17 cellular contexts compared by ENCODE assay signal in the genomic region with DNA sequence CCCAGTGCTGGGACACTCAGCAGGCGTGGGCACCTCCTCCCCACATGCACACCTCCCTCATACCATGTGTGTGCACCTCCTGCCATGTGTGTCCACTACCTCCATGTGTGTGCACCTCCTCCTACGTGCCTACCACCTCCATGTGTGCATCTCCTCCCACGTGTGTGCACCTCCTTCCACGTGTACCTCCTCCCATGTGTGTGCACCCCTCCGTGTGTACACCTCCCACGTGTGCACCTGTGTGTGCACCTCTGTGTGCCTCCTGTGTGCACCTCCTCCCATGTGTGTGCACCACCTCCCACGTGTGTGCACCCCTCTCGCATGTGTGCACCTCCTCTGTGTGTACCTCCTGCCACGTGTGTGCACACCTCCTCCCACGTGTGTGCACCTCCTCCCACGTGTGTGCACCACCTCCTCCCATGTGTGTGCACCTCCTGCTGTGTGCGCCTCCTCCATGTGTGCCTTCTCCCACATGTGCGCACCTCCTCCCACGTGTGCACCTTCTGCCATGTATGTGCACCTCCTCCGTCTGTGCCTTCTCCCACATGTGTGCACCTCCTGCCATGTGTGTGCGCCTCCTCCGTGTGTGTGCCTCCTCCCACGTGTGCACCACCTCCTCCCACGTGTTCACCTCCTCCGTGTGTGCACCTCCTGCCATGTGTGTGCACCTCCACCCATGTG. TPM values are rescaled to one million over a fixed set of nuclear protein-coding genes. Genes with fewer than 3 reads are reported as not detected.
DNase-seq lines count a peak whose midpoint lies in the region; ATAC-seq, FAIRE-seq and TF ChIP-seq lines count a peak whose summit lies in the region.
"Had no signal": no experiment of that assay in that cellular context is flagged by ENCODE, and none has a peak within 500 bp of the region (broad histone marks: within the 10 kb centered on the region; RNA-seq: fewer than 3 reads in every experiment).

No MANE protein-coding gene starts in this region.

- H3K27me3 ChIP-seq in Peyer's patch = no peaks in the 10 kb centered on the region

- FAIRE-seq in GM12891 (lab: Jason Lieb, UNC) = no peak
- no peak for FAIRE-seq in kidney (lab: Jason Lieb, UNC)
- FAIRE-seq: D721Med, keratinocyte had no signal

- DNase-seq in GM12891 (ENCODE audit: insufficient read length, low spot score) (no peak), Peyer's patch (peak in 2 of 3 donors; percentile 19 to 36), kidney (peak; percentile 60), NCI-H526 (lab: John Stamatoyannopoulos, UW) (no peak)
- no peak for DNase-seq in stimulated activated effector memory CD8-positive, alpha-beta T cell treated with anti-CD3 and anti-CD28 coated beads, Interleukin-12 subunit alpha, Interleukin-12 subunit beta, amount 100 ng/mL, for 72 hours (ENCODE audit: low spot score in 2 of 2)
- DNase-seq: activated CD4-positive, alpha-beta memory T cell treated with anti-CD3 and anti-CD28 coated beads, Interleukin-2, amount 10 ng/mL, durations not matched to agents 7 days and 5 days; AML-193; endodermal cell; GDM1; midbrain; NCI-H1436 treated with DMSO at 0.1 percent for 48 hours; NCI-H2227 treated with DMSO at 0.1 percent for 48 hours had no signal

- ATAC-seq in stimulated activated effector memory CD8-positive, alpha-beta T cell treated with anti-CD3 and anti-CD28 coated beads, Interleukin-12 subunit alpha, Interleukin-12 subunit beta, amount 100 ng/mL, for 72 hours = no peak
- ATAC-seq in GM18498 (IDR thresholded peaks at IDR 0.05; ENCODE audit: unreplicated experiment) (no peak), HG02885 (IDR thresholded peaks at IDR 0.05; ENCODE audit: poor library complexity, unreplicated experiment) (no peak)

- peaks cover 85% of the 10 kb centered on the region for H3K36me3 Mint-ChIP-seq in stimulated activated effector memory CD8-positive, alpha-beta T cell treated with anti-CD3 and anti-CD28 coated beads, Interleukin-12 subunit alpha, Interleukin-12 subunit beta, amount 100 ng/mL, for 72 hours

- no peak overlapping the region for H3K4me3 Mint-ChIP-seq in stimulated activated effector memory CD8-positive, alpha-beta T cell treated with anti-CD3 and anti-CD28 coated beads, Interleukin-12 subunit alpha, Interleukin-12 subunit beta, amount 100 ng/mL, for 72 hours
- H3K4me3 Mint-ChIP-seq: activated CD4-positive, alpha-beta memory T cell treated with anti-CD3 and anti-CD28 coated beads, Interleukin-2, amount 10 ng/mL, durations not matched to agents 7 days and 5 days; endodermal cell had no signal

- peaks cover 0 to 20% (median 0%) of the 10 kb centered on the region in 3 donors for H3K36me3 ChIP-seq in Peyer's patch
- H3K36me3 ChIP-seq in kidney (ENCODE audit: control insufficient read depth in 1 of 2, insufficient read depth in 2 of 2, low read length in 2 of 2) = no peaks in the 10 kb centered on the region

- H3K9ac ChIP-seq in kidney (ENCODE audit: low read length in 2 of 2) = no peak overlapping the region

- H3K27ac ChIP-seq in Peyer's patch (no peak overlapping the region), kidney (ENCODE audit: low read depth in 2 of 2, low read length in 2 of 2) (no peak overlapping the region)

- no peaks in the 10 kb centered on the region for H3K9me3 Mint-ChIP-seq in stimulated activated effector memory CD8-positive, alpha-beta T cell treated with anti-CD3 and anti-CD28 coated beads, Interleukin-12 subunit alpha, Interleukin-12 subunit beta, amount 100 ng/mL, for 72 hours
- H3K9me3 Mint-ChIP-seq: activated CD4-positive, alpha-beta memory T cell treated with anti-CD3 and anti-CD28 coated beads, Interleukin-2, amount 10 ng/mL, durations not matched to agents 7 days and 5 days; endodermal cell had no signal

- peaks cover 29% of the 10 kb centered on the region for H3K4me1 Mint-ChIP-seq in stimulated activated effector memory CD8-positive, alpha-beta T cell treated with anti-CD3 and anti-CD28 coated beads, Interleukin-12 subunit alpha, Interleukin-12 subunit beta, amount 100 ng/mL, for 72 hours
- H3K4me1 Mint-ChIP-seq: activated CD4-positive, alpha-beta memory T cell treated with anti-CD3 and anti-CD28 coated beads, Interleukin-2, amount 10 ng/mL, durations not matched to agents 7 days and 5 days; endodermal cell had no signal

- intact Hi-C loops in kidney (cut with DNase I) = no loop called here

- peak overlapping the region; percentile 88 for H3K27ac Mint-ChIP-seq in stimulated activated effector memory CD8-positive, alpha-beta T cell treated with anti-CD3 and anti-CD28 coated beads, Interleukin-12 subunit alpha, Interleukin-12 subunit beta, amount 100 ng/mL, for 72 hours
- H3K27ac Mint-ChIP-seq: activated CD4-positive, alpha-beta memory T cell treated with anti-CD3 and anti-CD28 coated beads, Interleukin-2, amount 10 ng/mL, durations not matched to agents 7 days and 5 days had no signal

- TF ChIP-seq POLR2A in GM12891 (IDR thresholded peaks at IDR 0.05; ENCODE audit: low read depth, low read length) (0 out of 2 replicates have a peak, but pooled peaks have one; percentile 12), Peyer's patch (IDR thresholded peaks at IDR 0.05) (no peak)

- H3K4me3 ChIP-seq in Peyer's patch = no peak overlapping the region
- H3K4me3 ChIP-seq in kidney (ENCODE audit: low read length in 2 of 2) = no peak overlapping the region

- no peak for TF ChIP-seq CTCF in Peyer's patch (IDR thresholded peaks at IDR 0.05)
- TF ChIP-seq CTCF in kidney (IDR thresholded peaks at IDR 0.05; ENCODE audit: borderline replicate concordance, extremely low read depth, insufficient read depth) = no peak

- H3K9me3 ChIP-seq in Peyer's patch = no peaks in the 10 kb centered on the region
- no peaks in the 10 kb centered on the region for H3K9me3 ChIP-seq in kidney (ENCODE audit: control insufficient read depth in 1 of 2, low read length in 2 of 2)

- H3K4me1 ChIP-seq in Peyer's patch (no peaks in the 10 kb centered on the region), kidney (ENCODE audit: control insufficient read depth in 1 of 2, insufficient read depth in 1 of 2, low read depth in 1 of 2, low read length in 2 of 2) (peaks cover 0 to 4% of the 10 kb centered on the region in 2 donors)

TF ChIP-seq in GM12891, 5 proteins besides CTCF, POLR2A, EP300 and RAD21:
- TF ChIP-seq TAF1 (IDR thresholded peaks at IDR 0.05; ENCODE audit: low read depth, low read length) (no peak), POU2F2 (IDR thresholded peaks at IDR 0.05; ENCODE audit: low read depth, low read length) (no peak), POLR2AphosphoS5 (IDR thresholded peaks at IDR 0.05; ENCODE audit: low read depth, low read length) (peak; percentile 31; the same call in 1 of the 2 replicates)

RNA-seq across cellular contexts. Expression of a gene that starts 6.1 kb away (rescaled TPM):
- 0.15 TPM for polyA plus RNA-seq in GM12891 (2012; ENCODE audit: low read depth, missing spikeins)
- total RNA-seq in Peyer's patch (under 1 TPM in 2 of 4 donors, not detected in 2; 0.35 to 0.83 TPM), kidney (1.1 TPM)
- not detected for polyA plus RNA-seq in kidney (ENCODE audit: insufficient read depth, low read depth, low replicate concordance)
- total RNA-seq: H4 had no signal
- polyA plus RNA-seq: keratinocyte had no signal

Comparison
In these comparisons a context has a peak if more than half of its experiments do, and no peak if none do; other contexts are left out.
1. DNase-seq: peak in Peyer's patch (2 of 3) and kidney (single experiment); none in GM12891 (single experiment), stimulated activated effector memory CD8-positive, alpha-beta T cell treated with anti-CD3 and anti-CD28 coated beads, Interleukin-12 subunit alpha, Interleukin-12 subunit beta, amount 100 ng/mL, for 72 hours (0 of 2) and NCI-H526 (0 of 2).